In genomic region chr2:235883675-235884074, GRCh38 we compare ENCODE assay signal across 1 cellular context.
A peak's percentile ranks its signal among the peaks of the same experiment; 100 is the strongest.
TF ChIP-seq lines count a peak whose summit lies in the region.

No MANE protein-coding gene starts in this region.

TF ChIP-seq in H1, 55 proteins besides CTCF, POLR2A, EP300 and RAD21:
- TF ChIP-seq SIRT6 (IDR thresholded peaks at IDR 0.05; ENCODE audit: low read length): no peak
- TF ChIP-seq BACH1 (IDR thresholded peaks at IDR 0.05; ENCODE audit: low read length): peak; percentile 39; the same call in 1 of the 2 replicates
